In the genomic region with DNA sequence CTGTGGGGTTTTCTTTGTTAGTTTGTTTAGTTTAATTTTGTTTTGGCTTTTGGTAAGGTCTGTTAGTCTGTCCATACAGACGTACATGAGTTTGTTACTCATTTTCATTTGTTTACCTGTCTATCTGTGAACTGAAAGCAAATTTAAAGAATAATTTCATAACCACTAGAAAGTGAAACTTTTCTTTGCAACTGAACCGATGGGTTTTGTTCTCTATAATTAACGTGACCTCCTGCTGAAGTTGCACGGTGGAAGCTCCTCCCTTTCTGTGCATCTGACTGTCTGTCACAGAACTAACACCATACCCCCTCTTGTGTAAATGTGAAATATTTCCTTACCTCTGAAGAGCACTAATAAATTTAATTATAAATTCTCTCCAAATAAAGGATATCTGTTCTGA, we compare ENCODE assay signal across 29 cellular contexts.
DNase-seq lines count a peak whose midpoint lies in the region; ATAC-seq, FAIRE-seq and TF ChIP-seq lines count a peak whose summit lies in the region.
"Had no signal": no experiment of that assay in that cellular context is flagged by ENCODE, and none has a peak within 500 bp of the region (broad histone marks: within the 10 kb centered on the region; RNA-seq: fewer than 3 reads in every experiment).

No MANE protein-coding gene starts in this region.

- FAIRE-seq in GM12891 (lab: Jason Lieb, UNC) (no peak), GM19239 (lab: Jason Lieb, UNC) (no peak)
- FAIRE-seq: astrocyte had no signal

- ATAC-seq in GM19463 (IDR thresholded peaks at IDR 0.05; ENCODE audit: unreplicated experiment) (peak; percentile 61), HG03280 (IDR thresholded peaks at IDR 0.05; ENCODE audit: unreplicated experiment) (peak; percentile 43), GM21717 (IDR thresholded peaks at IDR 0.05; ENCODE audit: unreplicated experiment) (no peak)
- ATAC-seq: activated naive CD4-positive, alpha-beta T cell treated with anti-CD3 and anti-CD28 coated beads, Interleukin-2, amount 50 U/mL, for 72 hours; activated T-helper 17 cell treated with anti-CD3 and anti-CD28 coated beads, Interleukin-2, amount 50 U/mL, for 72 hours; natural killer cell; right lobe of liver had no signal

- TF ChIP-seq POLR2A in GM12891 (IDR thresholded peaks at IDR 0.05; ENCODE audit: low read depth, low read length): no peak

- DNase-seq in GM12891 (ENCODE audit: insufficient read length, low spot score): peak; percentile 0
- peak; percentile 38 to 90 for DNase-seq in NOMO-1 (lab: John Stamatoyannopoulos, UW; ENCODE audit: unreplicated experiment in 2 of 2)
- DNase-seq in GM19239 (ENCODE audit: insufficient read length, low spot score): no peak
- DNase-seq in NCI-H2171 (lab: John Stamatoyannopoulos, UW): no peak
- no peak for DNase-seq in iPS-NIHi7 (ENCODE audit: extremely low spot score)
- DNase-seq: activated CD4-positive, alpha-beta T cell treated with anti-CD3 and anti-CD28 coated beads, Interleukin-2, amount 50 U/mL, for 1 hour; activated CD8-positive, alpha-beta memory T cell treated with anti-CD3 and anti-CD28 coated beads, Interleukin-2, amount 50 U/mL, for 4 hours; BE2C; cerebellar nuclear complex; DMS79; head of caudate nucleus; KBM-7; midbrain; natural killer cell; NCI-H1048; NCI-H1930; NCI-H226; ovary; right lobe of liver; SK-N-SH; stimulated activated CD8-positive, alpha-beta memory T cell treated with anti-CD3 and anti-CD28 coated beads, Interleukin-4, amount 100 ng/mL, for 48 hours; uterus; WERI-Rb-1 had no signal

TF ChIP-seq in GM12891, 5 proteins besides CTCF, POLR2A, EP300 and RAD21:
- TF ChIP-seq POU2F2 (IDR thresholded peaks at IDR 0.05; ENCODE audit: low read depth, low read length): no peak
- TF ChIP-seq PAX5 (IDR thresholded peaks at IDR 0.05; ENCODE audit: insufficient read depth, low read length, severe bottlenecking): no peak
- no peak for TF ChIP-seq POLR2AphosphoS5 (IDR thresholded peaks at IDR 0.05; ENCODE audit: low read depth, low read length)
- TF ChIP-seq TAF1 (IDR thresholded peaks at IDR 0.05; ENCODE audit: low read depth, low read length): no peak
- no peak for TF ChIP-seq SPI1 (IDR thresholded peaks at IDR 0.05; ENCODE audit: low read depth, low read length)
TF ChIP-seq in GM12891: peak in this region for 0.

Comparison
In these comparisons a context has a peak if more than half of its experiments do, and no peak if none do; other contexts are left out.
1. DNase-seq: peak in GM12891 (single experiment) and NOMO-1 (2 of 2); none in GM19239 (single experiment), NCI-H2171 (single experiment) and iPS-NIHi7 (single experiment).